ENCODE assay signal across 1 cellular context in the genomic region with DNA sequence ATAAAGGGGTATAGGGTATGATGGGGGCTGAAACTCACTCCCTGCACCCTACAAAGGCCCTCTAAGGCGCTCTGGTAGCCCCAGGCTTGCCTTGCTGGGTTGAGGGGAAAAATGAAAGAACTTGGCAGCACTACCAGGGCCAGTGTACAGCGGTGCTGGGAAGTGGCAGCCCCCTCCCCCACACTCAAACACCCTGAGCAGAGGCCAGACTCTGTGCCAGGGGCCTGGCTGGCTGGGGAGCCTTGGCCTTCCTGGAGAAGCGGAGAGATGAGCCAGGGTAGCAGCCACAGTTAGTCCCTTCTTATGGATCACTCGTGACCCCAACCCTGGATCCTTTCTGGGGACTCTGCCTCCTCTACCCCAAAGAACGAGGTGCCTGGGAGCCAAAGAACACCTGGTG.
TF ChIP-seq lines count a peak whose summit lies in the region.

No MANE protein-coding gene starts in this region.

TF ChIP-seq in HCT116, 20 proteins besides CTCF, POLR2A, EP300 and RAD21:
- TF ChIP-seq, protein P1, sequence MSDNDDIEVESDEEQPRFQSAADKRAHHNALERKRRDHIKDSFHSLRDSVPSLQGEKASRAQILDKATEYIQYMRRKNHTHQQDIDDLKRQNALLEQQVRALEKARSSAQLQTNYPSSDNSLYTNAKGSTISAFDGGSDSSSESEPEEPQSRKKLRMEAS (IDR thresholded peaks at IDR 0.05) = no peak
- TF ChIP-seq EGR1 (IDR thresholded peaks at IDR 0.05; ENCODE audit: low read depth) (no peak), SP1 (IDR thresholded peaks at IDR 0.05; ENCODE audit: low read depth) (no peak), SRF (IDR thresholded peaks at IDR 0.05; ENCODE audit: low read depth) (no peak), YY1 (IDR thresholded peaks at IDR 0.05; ENCODE audit: extremely low read depth, insufficient replicate concordance, low read depth, low read length) (no peak), POLR2AphosphoS5 (IDR thresholded peaks at IDR 0.05; ENCODE audit: low read depth, low read length) (no peak), ZFX (IDR thresholded peaks at IDR 0.05) (no peak), ELF1 (IDR thresholded peaks at IDR 0.05; ENCODE audit: borderline replicate concordance, low read depth) (no peak), EZH2phosphoT487 (IDR thresholded peaks at IDR 0.05; ENCODE audit: borderline replicate concordance) (no peak)
TF ChIP-seq in HCT116: peak in this region for 0.
